In genomic region chr1:155326020-155326526, GRCh38 we compare ENCODE assay signal across 12 cellular contexts. TPM values are rescaled to one million over a fixed set of nuclear protein-coding genes. Genes with fewer than 3 reads are reported as not detected.
DNase-seq lines count a peak whose midpoint lies in the region; ATAC-seq, FAIRE-seq and TF ChIP-seq lines count a peak whose summit lies in the region.
"Had no signal": no experiment of that assay in that cellular context is flagged by ENCODE, and none has a peak within 500 bp of the region (broad histone marks: within the 10 kb centered on the region; RNA-seq: fewer than 3 reads in every experiment).

No MANE protein-coding gene starts in this region.

- H4K5ac ChIP-seq in H9 (ENCODE audit: insufficient read length, low read depth, low read length): no peak overlapping the region

- H3K4me3 ChIP-seq in A549: no peak overlapping the region
- H3K4me3 ChIP-seq in mesodermal cell (ENCODE audit: extremely low read depth, insufficient read depth, low read length, poor library complexity, severe bottlenecking): peak overlapping the region; percentile 73

- no peak for FAIRE-seq in A549 (lab: Jason Lieb, UNC)

- no peak overlapping the region for H4K8ac ChIP-seq in H9 (replicated peaks; ENCODE audit: insufficient read length, low read depth, low read length)

- no peak overlapping the region for H3K4ac ChIP-seq in H9 (ENCODE audit: low read depth, low read length)

- H2BK5ac ChIP-seq in H9 (ENCODE audit: insufficient read length, low read length): no peak overlapping the region

- no peak for TF ChIP-seq EP300 in A549 (IDR thresholded peaks at IDR 0.05)

- peak overlapping the region in 1 of 2 experiments; percentile 98; a peak in 3 of 6 replicates for H3K27ac ChIP-seq in A549
- H3K27ac ChIP-seq in H9 (ENCODE audit: insufficient read length, low read depth, low read length): no peak overlapping the region
- H3K27ac ChIP-seq in mesodermal cell (ENCODE audit: low read depth, low read length, severe bottlenecking): no peak overlapping the region

- H3K23me2 ChIP-seq in H9 (ENCODE audit: insufficient read length, low read depth, low read length, poor library complexity, severe bottlenecking): peaks cover 24% of the 10 kb centered on the region

- H3K14ac ChIP-seq in H9 (ENCODE audit: insufficient read depth, low read length): no peak overlapping the region

- no peaks in the 10 kb centered on the region for H4K20me1 ChIP-seq in H9 (ENCODE audit: control insufficient read depth, insufficient read depth, insufficient read length)

- 94% methylated on average over 6 of the region's 6 CpGs for WGBS in A549 (ENCODE audit: missing lambda C conversion rate)
- no CpG with 5 or more reads among the region's 6 CpGs for WGBS in H9 (ENCODE audit: extremely low coverage, insufficient read length, low lambda C conversion rate)
- WGBS in mesodermal cell (ENCODE audit: insufficient coverage in 2 of 2), 2 experiments: 94 to 100% methylated on average over 5 of the region's 6 CpGs

- peaks cover 12 to 46% (median 44%) of the 10 kb centered on the region in 3 experiments; a peak in 6 of 7 replicates for H3K36me3 Mint-ChIP-seq in H9 (ENCODE audit: insufficient read depth in 1 of 3, low read depth in 3 of 3)
- H3K36me3 Mint-ChIP-seq in activated naive CD4-positive, alpha-beta T cell treated with anti-CD3 and anti-CD28 coated beads, Interleukin-2, amount 50 U/mL, for 24 hours: peaks cover 2% of the 10 kb centered on the region

- H4K91ac ChIP-seq in H9 (ENCODE audit: insufficient read length, low read depth, low read length): no peak overlapping the region

- H3K18ac ChIP-seq in H9 (ENCODE audit: insufficient read length, low read depth, low read length): no peak overlapping the region

- no peak overlapping the region for H2BK12ac ChIP-seq in H9 (ENCODE audit: insufficient read length, low read depth, low read length)

- no peaks in the 10 kb centered on the region for H3K79me1 ChIP-seq in H9 (ENCODE audit: insufficient read depth, low read depth, low read length, poor library complexity, severe bottlenecking)

- peaks cover 47% of the 10 kb centered on the region for H3K36me3 ChIP-seq in mesodermal cell (ENCODE audit: control insufficient read depth, insufficient read depth, low read length)

- no peaks in the 10 kb centered on the region for H3K79me2 ChIP-seq in H9 (ENCODE audit: insufficient read depth, low read length)

- H3K27me3 Mint-ChIP-seq in H9 (ENCODE audit: low read depth): no peaks in the 10 kb centered on the region; the same call in 1 of the 2 replicates
- H3K27me3 Mint-ChIP-seq in activated naive CD4-positive, alpha-beta T cell treated with anti-CD3 and anti-CD28 coated beads, Interleukin-2, amount 50 U/mL, for 24 hours: no peaks in the 10 kb centered on the region

- no peak for TF ChIP-seq RAD21 in A549 (conservative IDR thresholded peaks at IDR 0.05 in 1 of 2, IDR thresholded peaks at IDR 0.05 in 1 of 2)

- H2AFZ ChIP-seq in H9 (ENCODE audit: low read length): no peak overlapping the region

- no peaks in the 10 kb centered on the region for H3K9me3 Mint-ChIP-seq in H9
- H3K9me3 Mint-ChIP-seq in activated naive CD4-positive, alpha-beta T cell treated with anti-CD3 and anti-CD28 coated beads, Interleukin-2, amount 50 U/mL, for 24 hours: no peaks in the 10 kb centered on the region

- H3K9me3 ChIP-seq in A549 (no peaks in the 10 kb centered on the region), H9 (ENCODE audit: control insufficient read depth, low read depth, low read length) (no peaks in the 10 kb centered on the region), mesodermal cell (ENCODE audit: control insufficient read depth, low read length) (no peaks in the 10 kb centered on the region)

- H3K27me3 ChIP-seq in H9 (ENCODE audit: insufficient read depth, low read length): no peaks in the 10 kb centered on the region

- TF ChIP-seq CTCF in A549 (IDR thresholded peaks at IDR 0.05): no peak
- TF ChIP-seq CTCF in H9 (conservative IDR thresholded peaks at IDR 0.05): no peak

- no peak overlapping the region for H2BK15ac ChIP-seq in H9 (ENCODE audit: low read depth, low read length)

- POLR2A ChIA-PET in A549 (lab: Yijun Ruan, JAX): no interaction called here

- H3K4me2 ChIP-seq in A549 (peak overlapping the region; percentile 80), H9 (ENCODE audit: insufficient read depth, insufficient read length, low read length) (peak overlapping the region; percentile 68)

- no peak overlapping the region for H3K23ac ChIP-seq in H9 (ENCODE audit: insufficient read length, low read depth, low read length)

- H3K9ac ChIP-seq in H9 (ENCODE audit: extremely low read depth, insufficient read length, low read length): no peak overlapping the region

- H3K4me1 ChIP-seq in A549 (peaks cover 20% of the 10 kb centered on the region), H9 (ENCODE audit: insufficient read depth, low read length) (peaks cover 2% of the 10 kb centered on the region; the same call in 1 of the 2 replicates), mesodermal cell (ENCODE audit: control insufficient read depth, insufficient read depth, low read length, poor library complexity, severe bottlenecking) (peaks cover 21% of the 10 kb centered on the region)

- no peak overlapping the region for H3K56ac ChIP-seq in H9 (ENCODE audit: insufficient read length, low read depth, low read length)

- no peak for DNase-seq in A549 (ENCODE audit: low read depth in 1 of 2, low spot score in 1 of 2)
- no peak for DNase-seq in H9
- DNase-seq in epidermal melanocyte (ENCODE audit: insufficient read length, low spot score): no peak
- DNase-seq in OCI-M2 (lab: John Stamatoyannopoulos, UW; ENCODE audit: unreplicated experiment): no peak
- DNase-seq: activated effector memory CD4-positive, alpha-beta T cell treated with anti-CD3 and anti-CD28 coated beads, Interleukin-2, amount 50 U/mL, for 16 hours; effector CD8-positive, alpha-beta T cell; NCI-H526 treated with DMSO at 0.1 percent for 48 hours had no signal

- peaks cover 22% of the 10 kb centered on the region in 2 experiments for H3K4me1 Mint-ChIP-seq in H9
- H3K4me1 Mint-ChIP-seq in activated naive CD4-positive, alpha-beta T cell treated with anti-CD3 and anti-CD28 coated beads, Interleukin-2, amount 50 U/mL, for 24 hours: peaks cover 18% of the 10 kb centered on the region

- H2BK120ac ChIP-seq in H9 (ENCODE audit: low read depth, low read length, poor library complexity, severe bottlenecking): no peak overlapping the region

- H2BK20ac ChIP-seq in H9 (ENCODE audit: low read depth, low read length, poor library complexity, severe bottlenecking): no peak overlapping the region

- H2AK5ac ChIP-seq in H9 (ENCODE audit: insufficient read length, low read length): no peak overlapping the region

- H3K27ac Mint-ChIP-seq in H9: no peak overlapping the region; a peak in 1 of 7 replicates
- H3K27ac Mint-ChIP-seq in activated naive CD4-positive, alpha-beta T cell treated with anti-CD3 and anti-CD28 coated beads, Interleukin-2, amount 50 U/mL, for 24 hours: peak overlapping the region; percentile 52

- TF ChIP-seq POLR2A in A549 (IDR thresholded peaks at IDR 0.05; ENCODE audit: low read length): no peak

- CTCF ChIA-PET in A549 (lab: Yijun Ruan, JAX): interaction anchor here (1.0 to 7.7 kb wide), 9 partner anchors 8 to 266 kb away, joined by 3 to 149 read pairs (median 7); partner anchors contain the start of gene FDPS

- H3K4me3 Mint-ChIP-seq in H9: peak overlapping the region; percentile 93 to 96
- peak overlapping the region; percentile 76 for H3K4me3 Mint-ChIP-seq in activated naive CD4-positive, alpha-beta T cell treated with anti-CD3 and anti-CD28 coated beads, Interleukin-2, amount 50 U/mL, for 24 hours

- no peak overlapping the region for H3T11ph ChIP-seq in H9 (ENCODE audit: low read length)

- ATAC-seq in A549 (no peak), HG02885 (IDR thresholded peaks at IDR 0.05; ENCODE audit: poor library complexity, unreplicated experiment) (no peak), HG02970 (IDR thresholded peaks at IDR 0.05; ENCODE audit: low FRiP score, unreplicated experiment) (no peak)

RNA-seq across cellular contexts. Expression of gene RUSC1, which starts 5.4 kb away (rescaled TPM):
- polyA plus RNA-seq in A549 (2011; rRNA removed) (27.8 and 29.1 TPM in 2 replicates), A549 (2017; fragmentation: RNase III; extraction: RNeasy Plus Mini Kit Qiagen cat#74134 plus additional on column Dnase treatment) (27.5 to 32.2 TPM (median 30.9 TPM) in 3 replicates)
- polyA plus RNA-seq in A549 (2012; cell fraction: cytosol; rRNA removed): 49.7 and 73.5 TPM in 2 replicates
- polyA plus RNA-seq in A549 (2012; cell fraction: nucleus; rRNA removed): 120 and 139 TPM in 2 replicates
- polyA minus RNA-seq in A549 (2011; rRNA and poly(A)+ RNA removed): 17.2 and 19.7 TPM in 2 replicates
- 66.9 and 70.8 TPM in 2 replicates for total RNA-seq in H9 (2021)
- polyA plus RNA-seq in mesodermal cell (2013, experiment 1 of 2): 38.3 TPM
- polyA plus RNA-seq in mesodermal cell (2013, experiment 2 of 2): 30.9 TPM

RNA-seq across cellular contexts. Expression of gene FDPS, which starts 17.4 kb away (rescaled TPM):
- polyA plus RNA-seq in A549 (2011; rRNA removed): 143 and 148 TPM in 2 replicates
- 166 and 178 TPM in 2 replicates for polyA plus RNA-seq in A549 (2012; cell fraction: cytosol; rRNA removed)
- polyA plus RNA-seq in A549 (2012; cell fraction: nucleus; rRNA removed): 150 and 235 TPM in 2 replicates
- polyA plus RNA-seq in A549 (2017; fragmentation: RNase III; extraction: RNeasy Plus Mini Kit Qiagen cat#74134 plus additional on column Dnase treatment): 176 to 228 TPM (median 205 TPM) in 3 replicates
- 86.7 and 96.2 TPM in 2 replicates for polyA minus RNA-seq in A549 (2011; rRNA and poly(A)+ RNA removed)
- 271 and 273 TPM in 2 replicates for total RNA-seq in H9 (2021)
- 612 TPM for polyA plus RNA-seq in mesodermal cell (2013, experiment 1 of 2)
- polyA plus RNA-seq in mesodermal cell (2013, experiment 2 of 2): 566 TPM

RNA-seq across cellular contexts. Expression of gene PKLR, which starts 24.8 kb away (rescaled TPM):
- polyA plus RNA-seq in A549 (2011; rRNA removed): 0.03 TPM in 1 of 2 replicates, not detected in the other
- 0.03 TPM in 1 of 2 replicates, not detected in the other for polyA plus RNA-seq in A549 (2012; cell fraction: cytosol; rRNA removed)
- polyA plus RNA-seq in A549 (2012; cell fraction: nucleus; rRNA removed): 0.04 and 0.05 TPM in 2 replicates
- polyA plus RNA-seq in A549 (2017; fragmentation: RNase III; extraction: RNeasy Plus Mini Kit Qiagen cat#74134 plus additional on column Dnase treatment): 0.03 TPM in 1 of 3 replicates, not detected in the others
- polyA minus RNA-seq in A549 (2011; rRNA and poly(A)+ RNA removed): not detected in 2 replicates
- total RNA-seq in H9 (2021): 0.13 TPM in 1 of 2 replicates, not detected in the other
- polyA plus RNA-seq in mesodermal cell (2013, experiment 1 of 2): not detected
- not detected for polyA plus RNA-seq in mesodermal cell (2013, experiment 2 of 2)
- total RNA-seq: M059J had no signal

RNA-seq across cellular contexts. Expression of gene HCN3, which starts 48.8 kb away (rescaled TPM):
- polyA plus RNA-seq in A549 (2011; rRNA removed) (4.1 and 7.3 TPM in 2 replicates), A549 (2017; fragmentation: RNase III; extraction: RNeasy Plus Mini Kit Qiagen cat#74134 plus additional on column Dnase treatment) (5.3 to 8.1 TPM (median 7.6 TPM) in 3 replicates)
- polyA plus RNA-seq in A549 (2012; cell fraction: cytosol; rRNA removed): 7.7 and 10.1 TPM in 2 replicates
- 45.2 and 51.9 TPM in 2 replicates for polyA plus RNA-seq in A549 (2012; cell fraction: nucleus; rRNA removed)
- polyA minus RNA-seq in A549 (2011; rRNA and poly(A)+ RNA removed): 6.4 and 14.3 TPM in 2 replicates
- total RNA-seq in H9 (2021): 4.7 and 5.4 TPM in 2 replicates
- polyA plus RNA-seq in mesodermal cell (2013, experiment 1 of 2): 7.9 TPM
- polyA plus RNA-seq in mesodermal cell (2013, experiment 2 of 2): 5.0 TPM

RNA-seq across cellular contexts. Expression of gene CLK2, which starts 52.8 kb away (rescaled TPM):
- polyA plus RNA-seq in A549 (2011; rRNA removed): 45.7 and 51.0 TPM in 2 replicates
- 39.6 and 41.6 TPM in 2 replicates for polyA plus RNA-seq in A549 (2012; cell fraction: cytosol; rRNA removed)
- 201 and 245 TPM in 2 replicates for polyA plus RNA-seq in A549 (2012; cell fraction: nucleus; rRNA removed)
- polyA plus RNA-seq in A549 (2017; fragmentation: RNase III; extraction: RNeasy Plus Mini Kit Qiagen cat#74134 plus additional on column Dnase treatment): 32.4 to 37.9 TPM (median 37.5 TPM) in 3 replicates
- 56.3 and 70.0 TPM in 2 replicates for polyA minus RNA-seq in A549 (2011; rRNA and poly(A)+ RNA removed)
- total RNA-seq in H9 (2021): 77.5 and 81.5 TPM in 2 replicates
- 59.9 TPM for polyA plus RNA-seq in mesodermal cell (2013, experiment 1 of 2)
- polyA plus RNA-seq in mesodermal cell (2013, experiment 2 of 2): 59.1 TPM
